In the genomic region with DNA sequence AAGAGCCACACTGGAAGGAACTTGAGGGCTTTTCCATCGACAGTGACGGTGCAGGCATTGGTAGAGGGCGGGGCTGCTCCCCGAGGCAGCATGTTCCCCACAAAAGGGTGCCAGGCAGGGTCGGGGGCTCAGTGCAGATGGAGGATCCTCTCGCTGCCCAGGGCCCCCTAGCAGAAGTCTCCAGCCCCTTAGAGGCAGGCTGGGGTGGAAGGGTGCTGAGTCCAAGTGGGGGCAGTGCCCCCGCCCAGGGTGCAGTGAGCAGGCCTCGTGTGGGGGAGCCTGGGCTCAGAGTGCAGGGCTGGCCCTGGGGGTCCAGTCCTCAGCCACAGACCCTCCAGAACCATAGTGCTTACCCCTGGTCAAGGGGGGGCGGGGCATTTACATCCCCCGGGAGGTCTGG, we compare ENCODE assay signal across 39 cellular contexts. TPM values are rescaled to one million over a fixed set of nuclear protein-coding genes. Genes with fewer than 3 reads are reported as not detected.
"Had no signal": no experiment of that assay in that cellular context is flagged by ENCODE, and none has a peak within 500 bp of the region (broad histone marks: within the 10 kb centered on the region; RNA-seq: fewer than 3 reads in every experiment).

No MANE protein-coding gene starts in this region.

- DNase-seq: activated CD4-positive, alpha-beta memory T cell treated with anti-CD3 and anti-CD28 coated beads, Interleukin-2, amount 10 ng/mL, durations not matched to agents 7 days and 5 days; activated CD4-positive, alpha-beta T cell treated with anti-CD3 and anti-CD28 coated beads for 1 hour; activated CD4-positive, alpha-beta T cell treated with anti-CD3 and anti-CD28 coated beads for 36 hours; activated CD4-positive, alpha-beta T cell treated with anti-CD3 and anti-CD28 coated beads for 48 hours; activated CD4-positive, alpha-beta T cell treated with anti-CD3 and anti-CD28 coated beads, Interleukin-2, amount 10 ng/mL, durations not matched to agents 7 days and 5 days; activated CD4-positive, alpha-beta T cell treated with anti-CD3 and anti-CD28 coated beads, Interleukin-2, amount 50 U/mL, for 48 hours; activated CD4-positive, CD25-positive, alpha-beta regulatory T cell; activated CD8-positive, alpha-beta memory T cell treated with anti-CD3 and anti-CD28 coated beads for 24 hours; activated CD8-positive, alpha-beta memory T cell treated with anti-CD3 and anti-CD28 coated beads, Interleukin-2, amount 10 ng/mL, durations not matched to agents 7 days and 5 days; activated CD8-positive, alpha-beta memory T cell treated with anti-CD3 and anti-CD28 coated beads, Interleukin-2, amount 50 U/mL, for 48 hours; activated CD8-positive, alpha-beta T cell treated with anti-CD3 and anti-CD28 coated beads, Interleukin-2, amount 10 ng/mL, durations not matched to agents 7 days and 5 days; activated effector memory CD4-positive, alpha-beta T cell treated with anti-CD3 and anti-CD28 coated beads, Interleukin-2, amount 50 U/mL, for 16 hours; activated gamma-delta T cell treated with Interleukin-2 at 50 U/mL for 16 hours; activated naive CD4-positive, alpha-beta T cell; activated naive CD4-positive, alpha-beta T cell treated with anti-CD3 and anti-CD28 coated beads for 36 hours; activated naive CD4-positive, alpha-beta T cell treated with anti-CD3 and anti-CD28 coated beads, Interleukin-2, amount 50 U/mL, for 16 hours; activated naive CD8-positive, alpha-beta T cell treated with anti-CD3 and anti-CD28 coated beads, Interleukin-2, amount 10 ng/mL, durations not matched to agents 7 days and 5 days; activated naive CD8-positive, alpha-beta T cell treated with anti-CD3 and anti-CD28 coated beads, Interleukin-2, amount 50 U/mL, for 24 hours; activated T-cell treated with anti-CD3 and anti-CD28 coated beads, Interleukin-2, amount 50 U/mL, for 4 hours; activated T-cell treated with anti-CD3 and anti-CD28 coated beads, Interleukin-2, amount 50 U/mL, for 72 hours; amygdala; anterior cingulate cortex; caudate nucleus; cerebellar nuclear complex; T-helper 1 cell; T-helper 2 cell; T-helper 9 cell; WERI-Rb-1 had no signal

- H3K9me3 ChIP-seq: ascending aorta had no signal

- H3K36me3 Mint-ChIP-seq: activated CD8-positive, alpha-beta memory T cell treated with anti-CD3 and anti-CD28 coated beads, Interleukin-2, amount 10 ng/mL, durations not matched to agents 7 days and 5 days; activated naive CD4-positive, alpha-beta T cell treated with anti-CD3 and anti-CD28 coated beads, Interleukin-2, amount 50 U/mL, for 72 hours; activated naive CD8-positive, alpha-beta T cell treated with anti-CD3 and anti-CD28 coated beads, Interleukin-2, amount 10 ng/mL, durations not matched to agents 7 days and 5 days; brain had no signal

- H3K4me1 Mint-ChIP-seq: activated CD4-positive, alpha-beta T cell treated with anti-CD3 and anti-CD28 coated beads for 36 hours; activated naive CD8-positive, alpha-beta T cell treated with anti-CD3 and anti-CD28 coated beads, Interleukin-2, amount 10 ng/mL, durations not matched to agents 7 days and 5 days; activated naive CD8-positive, alpha-beta T cell treated with anti-CD3 and anti-CD28 coated beads, Interleukin-2, amount 50 U/mL, for 24 hours; activated T-helper 17 cell treated with anti-CD3 and anti-CD28 coated beads, Interleukin-2, amount 50 U/mL, for 72 hours; central memory CD8-positive, alpha-beta T cell; WTC11 had no signal

- H3K27ac Mint-ChIP-seq: activated CD4-positive, alpha-beta memory T cell treated with anti-CD3 and anti-CD28 coated beads, Interleukin-2, amount 10 ng/mL, durations not matched to agents 7 days and 5 days; activated CD4-positive, alpha-beta T cell treated with anti-CD3 and anti-CD28 coated beads for 36 hours; activated CD4-positive, alpha-beta T cell treated with anti-CD3 and anti-CD28 coated beads, Interleukin-2, amount 10 ng/mL, durations not matched to agents 7 days and 5 days; activated CD8-positive, alpha-beta memory T cell treated with anti-CD3 and anti-CD28 coated beads, Interleukin-2, amount 10 ng/mL, durations not matched to agents 7 days and 5 days; activated CD8-positive, alpha-beta T cell treated with anti-CD3 and anti-CD28 coated beads, Interleukin-2, amount 10 ng/mL, durations not matched to agents 7 days and 5 days; activated naive CD4-positive, alpha-beta T cell treated with anti-CD3 and anti-CD28 coated beads for 36 hours; activated naive CD4-positive, alpha-beta T cell treated with anti-CD3 and anti-CD28 coated beads, Interleukin-2, amount 50 U/mL, for 72 hours; activated naive CD8-positive, alpha-beta T cell treated with anti-CD3 and anti-CD28 coated beads, Interleukin-2, amount 10 ng/mL, durations not matched to agents 7 days and 5 days; activated naive CD8-positive, alpha-beta T cell treated with anti-CD3 and anti-CD28 coated beads, Interleukin-2, amount 50 U/mL, for 24 hours; activated T-cell treated with anti-CD3 and anti-CD28 coated beads, Interleukin-2, amount 50 U/mL, for 72 hours; activated T-helper 1 cell treated with anti-CD3 and anti-CD28 coated beads, Interleukin-12 subunit alpha, Interleukin-12 subunit beta, Interleukin-2, Interleukin-4 antibody, amounts not matched to agents 30 ng/mL and 10 ng/mL and 1 ng/mL, durations not matched to agents 14 hours and 24 hours and 36 hours; activated T-helper 17 cell treated with anti-CD3 and anti-CD28 coated beads, Interleukin-2, amount 50 U/mL, for 72 hours; brain; T-helper 1 cell treated with Interleukin-12 subunit alpha and Interleukin-12 subunit beta and Interleukin-4 antibody, amounts not matched to agents 30 μg/mL and 1 μg/mL, for 36 hours; T-helper 2 cell treated with Interferon-gamma antibody and Interleukin-4, amounts not matched to agents 5 μg/mL and 100 μg/mL, for 36 hours; WTC11 had no signal

- H3K4me3 ChIP-seq: ascending aorta, cardiac muscle cell had no signal

- H3K4me1 ChIP-seq: ascending aorta had no signal

- H3K27me3 ChIP-seq: ascending aorta, cardiac muscle cell had no signal

- ATAC-seq: activated CD4-positive, alpha-beta T cell treated with anti-CD3 and anti-CD28 coated beads for 36 hours; activated CD4-positive, CD25-positive, alpha-beta regulatory T cell treated with anti-CD3 and anti-CD28 coated beads, Interleukin-2, amount 50 U/mL, for 24 hours; activated CD8-positive, alpha-beta memory T cell treated with anti-CD3 and anti-CD28 coated beads, Interleukin-2, amount 10 ng/mL, durations not matched to agents 7 days and 5 days; activated CD8-positive, alpha-beta T cell treated with anti-CD3 and anti-CD28 coated beads, Interleukin-2, amount 10 ng/mL, durations not matched to agents 7 days and 5 days; activated naive CD4-positive, alpha-beta T cell treated with anti-CD3 and anti-CD28 coated beads, Interleukin-2, amount 50 U/mL, for 72 hours; activated naive CD8-positive, alpha-beta T cell treated with anti-CD3 and anti-CD28 coated beads, Interleukin-2, amount 50 U/mL, for 24 hours; activated T-cell treated with anti-CD3 and anti-CD28 coated beads, Interleukin-2, amount 50 U/mL, for 4 hours; activated T-cell treated with anti-CD3 and anti-CD28 coated beads, Interleukin-2, amount 50 U/mL, for 72 hours; activated T-helper 17 cell treated with anti-CD3 and anti-CD28 coated beads, Interleukin-2, amount 50 U/mL, for 72 hours; WTC11 had no signal

- H3K36me3 ChIP-seq: ascending aorta, cardiac muscle cell, WERI-Rb-1 had no signal

- H3K9me3 Mint-ChIP-seq: activated CD4-positive, alpha-beta memory T cell treated with anti-CD3 and anti-CD28 coated beads, Interleukin-2, amount 10 ng/mL, durations not matched to agents 7 days and 5 days; activated CD4-positive, alpha-beta T cell treated with anti-CD3 and anti-CD28 coated beads, Interleukin-2, amount 10 ng/mL, durations not matched to agents 7 days and 5 days; activated naive CD4-positive, alpha-beta T cell treated with anti-CD3 and anti-CD28 coated beads for 36 hours; activated naive CD4-positive, alpha-beta T cell treated with anti-CD3 and anti-CD28 coated beads, Interleukin-2, amount 50 U/mL, for 72 hours; activated naive CD8-positive, alpha-beta T cell treated with anti-CD3 and anti-CD28 coated beads, Interleukin-2, amount 10 ng/mL, durations not matched to agents 7 days and 5 days; activated naive CD8-positive, alpha-beta T cell treated with anti-CD3 and anti-CD28 coated beads, Interleukin-2, amount 50 U/mL, for 24 hours; activated T-cell treated with anti-CD3 and anti-CD28 coated beads, Interleukin-2, amount 50 U/mL, for 4 hours; activated T-cell treated with anti-CD3 and anti-CD28 coated beads, Interleukin-2, amount 50 U/mL, for 72 hours; activated T-helper 1 cell treated with anti-CD3 and anti-CD28 coated beads, Interleukin-12 subunit alpha, Interleukin-12 subunit beta, Interleukin-2, Interleukin-4 antibody, amounts not matched to agents 30 ng/mL and 10 ng/mL and 1 ng/mL, durations not matched to agents 14 hours and 24 hours and 36 hours; activated T-helper 17 cell treated with anti-CD3 and anti-CD28 coated beads, Interleukin-2, amount 50 U/mL, for 72 hours; brain; central memory CD8-positive, alpha-beta T cell; T-helper 1 cell treated with Interleukin-12 subunit alpha and Interleukin-12 subunit beta and Interleukin-4 antibody, amounts not matched to agents 30 μg/mL and 1 μg/mL, for 36 hours; T-helper 2 cell treated with Interferon-gamma antibody and Interleukin-4, amounts not matched to agents 5 μg/mL and 100 μg/mL, for 36 hours; WTC11 had no signal

- H3K27me3 Mint-ChIP-seq: activated CD4-positive, alpha-beta T cell treated with anti-CD3 and anti-CD28 coated beads for 36 hours; activated CD4-positive, alpha-beta T cell treated with anti-CD3 and anti-CD28 coated beads, Interleukin-2, amount 10 ng/mL, durations not matched to agents 7 days and 5 days; activated CD8-positive, alpha-beta memory T cell treated with anti-CD3 and anti-CD28 coated beads, Interleukin-2, amount 10 ng/mL, durations not matched to agents 7 days and 5 days; activated naive CD8-positive, alpha-beta T cell treated with anti-CD3 and anti-CD28 coated beads, Interleukin-2, amount 10 ng/mL, durations not matched to agents 7 days and 5 days; activated naive CD8-positive, alpha-beta T cell treated with anti-CD3 and anti-CD28 coated beads, Interleukin-2, amount 50 U/mL, for 24 hours; activated T-helper 17 cell treated with anti-CD3 and anti-CD28 coated beads, Interleukin-2, amount 50 U/mL, for 72 hours had no signal

- H3K27ac ChIP-seq: ascending aorta, cardiac muscle cell, WERI-Rb-1 had no signal

- H3K4me3 Mint-ChIP-seq: activated CD4-positive, alpha-beta memory T cell treated with anti-CD3 and anti-CD28 coated beads, Interleukin-2, amount 10 ng/mL, durations not matched to agents 7 days and 5 days; activated CD4-positive, alpha-beta T cell treated with anti-CD3 and anti-CD28 coated beads for 36 hours; activated CD4-positive, alpha-beta T cell treated with anti-CD3 and anti-CD28 coated beads, Interleukin-2, amount 10 ng/mL, durations not matched to agents 7 days and 5 days; activated CD8-positive, alpha-beta memory T cell treated with anti-CD3 and anti-CD28 coated beads, Interleukin-2, amount 10 ng/mL, durations not matched to agents 7 days and 5 days; activated CD8-positive, alpha-beta T cell treated with anti-CD3 and anti-CD28 coated beads, Interleukin-2, amount 10 ng/mL, durations not matched to agents 7 days and 5 days; activated naive CD4-positive, alpha-beta T cell treated with anti-CD3 and anti-CD28 coated beads for 36 hours; activated naive CD8-positive, alpha-beta T cell treated with anti-CD3 and anti-CD28 coated beads, Interleukin-2, amount 10 ng/mL, durations not matched to agents 7 days and 5 days; activated naive CD8-positive, alpha-beta T cell treated with anti-CD3 and anti-CD28 coated beads, Interleukin-2, amount 50 U/mL, for 24 hours; activated T-cell treated with anti-CD3 and anti-CD28 coated beads, Interleukin-2, amount 50 U/mL, for 4 hours; activated T-cell treated with anti-CD3 and anti-CD28 coated beads, Interleukin-2, amount 50 U/mL, for 72 hours; activated T-helper 1 cell treated with anti-CD3 and anti-CD28 coated beads, Interleukin-12 subunit alpha, Interleukin-12 subunit beta, Interleukin-2, Interleukin-4 antibody, amounts not matched to agents 30 ng/mL and 10 ng/mL and 1 ng/mL, durations not matched to agents 14 hours and 24 hours and 36 hours; activated T-helper 17 cell treated with anti-CD3 and anti-CD28 coated beads, Interleukin-2, amount 50 U/mL, for 72 hours; brain; central memory CD8-positive, alpha-beta T cell; T-helper 1 cell treated with Interleukin-12 subunit alpha and Interleukin-12 subunit beta and Interleukin-4 antibody, amounts not matched to agents 30 μg/mL and 1 μg/mL, for 36 hours; T-helper 2 cell treated with Interferon-gamma antibody and Interleukin-4, amounts not matched to agents 5 μg/mL and 100 μg/mL, for 36 hours; WTC11 had no signal

RNA-seq across cellular contexts. Expression of a gene that starts 9.0 kb away (rescaled TPM):
- total RNA-seq: activated CD4-positive, alpha-beta T cell treated with anti-CD3 and anti-CD28 coated beads for 36 hours; activated CD4-positive, alpha-beta T cell treated with anti-CD3 and anti-CD28 coated beads, Interleukin-2, amount 10 ng/mL, durations not matched to agents 7 days and 5 days; activated CD8-positive, alpha-beta memory T cell treated with anti-CD3 and anti-CD28 coated beads, Interleukin-2, amount 10 ng/mL, durations not matched to agents 7 days and 5 days; activated naive CD4-positive, alpha-beta T cell treated with anti-CD3 and anti-CD28 coated beads for 36 hours; activated naive CD4-positive, alpha-beta T cell treated with anti-CD3 and anti-CD28 coated beads, Interleukin-2, amount 50 U/mL, for 72 hours; activated naive CD8-positive, alpha-beta T cell treated with anti-CD3 and anti-CD28 coated beads, Interleukin-2, amount 10 ng/mL, durations not matched to agents 7 days and 5 days; activated T-cell treated with anti-CD3 and anti-CD28 coated beads, Interleukin-2, amount 50 U/mL, for 4 hours; activated T-cell treated with anti-CD3 and anti-CD28 coated beads, Interleukin-2, amount 50 U/mL, for 72 hours; activated T-helper 1 cell treated with anti-CD3 and anti-CD28 coated beads, Interleukin-12 subunit alpha, Interleukin-12 subunit beta, Interleukin-2, Interleukin-4 antibody, amounts not matched to agents 30 ng/mL and 10 ng/mL and 1 ng/mL, durations not matched to agents 14 hours and 24 hours and 36 hours; activated T-helper 17 cell treated with anti-CD3 and anti-CD28 coated beads, Interleukin-2, amount 50 U/mL, for 72 hours had no signal

RNA-seq across cellular contexts. Expression of a gene that starts 21.4 kb away (rescaled TPM):
- total RNA-seq: activated CD4-positive, alpha-beta T cell treated with anti-CD3 and anti-CD28 coated beads for 36 hours; activated CD4-positive, alpha-beta T cell treated with anti-CD3 and anti-CD28 coated beads, Interleukin-2, amount 10 ng/mL, durations not matched to agents 7 days and 5 days; activated CD8-positive, alpha-beta memory T cell treated with anti-CD3 and anti-CD28 coated beads, Interleukin-2, amount 10 ng/mL, durations not matched to agents 7 days and 5 days; activated CD8-positive, alpha-beta T cell treated with anti-CD3 and anti-CD28 coated beads, Interleukin-2, amount 10 ng/mL, durations not matched to agents 7 days and 5 days; activated naive CD4-positive, alpha-beta T cell treated with anti-CD3 and anti-CD28 coated beads for 36 hours; activated naive CD8-positive, alpha-beta T cell treated with anti-CD3 and anti-CD28 coated beads, Interleukin-2, amount 10 ng/mL, durations not matched to agents 7 days and 5 days; activated T-cell treated with anti-CD3 and anti-CD28 coated beads, Interleukin-2, amount 50 U/mL, for 4 hours; activated T-cell treated with anti-CD3 and anti-CD28 coated beads, Interleukin-2, amount 50 U/mL, for 72 hours; activated T-helper 1 cell treated with anti-CD3 and anti-CD28 coated beads, Interleukin-12 subunit alpha, Interleukin-12 subunit beta, Interleukin-2, Interleukin-4 antibody, amounts not matched to agents 30 ng/mL and 10 ng/mL and 1 ng/mL, durations not matched to agents 14 hours and 24 hours and 36 hours; activated T-helper 17 cell treated with anti-CD3 and anti-CD28 coated beads, Interleukin-2, amount 50 U/mL, for 72 hours; ascending aorta had no signal
